In the genomic region with DNA sequence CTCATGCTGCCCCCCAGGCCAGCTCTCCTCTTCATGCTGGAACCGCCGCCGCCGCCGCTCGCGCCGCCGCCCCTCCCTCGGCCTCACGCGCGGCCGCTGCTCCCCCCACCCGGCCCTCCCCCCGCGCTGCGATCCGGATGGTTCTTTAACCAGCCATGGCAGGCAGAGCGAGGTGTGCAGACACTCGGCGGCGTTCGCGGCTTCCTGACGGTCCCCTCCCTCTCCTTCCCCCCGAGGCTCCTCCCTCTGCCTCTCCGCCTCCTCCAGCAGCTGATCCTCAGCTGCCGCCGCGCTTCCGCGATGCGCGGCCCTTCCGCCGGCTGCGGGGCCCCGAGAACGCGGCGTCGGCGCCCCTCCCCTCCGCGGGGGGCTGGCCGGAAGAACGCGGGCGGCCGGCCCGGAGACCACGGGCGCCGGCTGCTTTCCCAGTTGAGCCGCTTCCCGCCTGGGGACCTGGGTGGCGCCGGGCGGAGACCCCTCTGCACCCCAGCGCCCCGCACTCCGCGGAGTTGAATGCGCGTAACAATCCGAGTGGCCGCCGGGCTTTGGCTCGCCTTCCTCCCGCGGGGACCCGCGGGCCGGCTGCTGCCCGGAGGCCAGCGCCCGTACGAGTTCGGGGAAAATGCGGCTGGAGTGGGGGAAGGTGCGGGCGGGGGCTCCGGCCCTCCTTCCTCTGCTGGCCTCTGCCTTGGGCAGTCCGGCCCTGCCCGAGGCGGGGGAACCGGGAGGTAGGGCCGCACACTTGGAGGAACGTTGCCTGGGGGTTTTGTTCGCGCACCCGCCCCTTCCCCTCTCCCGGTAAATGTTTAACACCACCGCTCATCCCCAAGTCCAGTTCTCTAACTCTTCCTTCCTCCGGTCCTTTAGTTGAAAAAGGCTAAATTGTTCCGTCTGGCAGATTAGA, we compare ENCODE assay signal across 8 cellular contexts. TPM values are rescaled to one million over a fixed set of nuclear protein-coding genes. Genes with fewer than 3 reads are reported as not detected.
DNase-seq lines count a peak whose midpoint lies in the region; ATAC-seq and TF ChIP-seq lines count a peak whose summit lies in the region.

A gene with protein sequence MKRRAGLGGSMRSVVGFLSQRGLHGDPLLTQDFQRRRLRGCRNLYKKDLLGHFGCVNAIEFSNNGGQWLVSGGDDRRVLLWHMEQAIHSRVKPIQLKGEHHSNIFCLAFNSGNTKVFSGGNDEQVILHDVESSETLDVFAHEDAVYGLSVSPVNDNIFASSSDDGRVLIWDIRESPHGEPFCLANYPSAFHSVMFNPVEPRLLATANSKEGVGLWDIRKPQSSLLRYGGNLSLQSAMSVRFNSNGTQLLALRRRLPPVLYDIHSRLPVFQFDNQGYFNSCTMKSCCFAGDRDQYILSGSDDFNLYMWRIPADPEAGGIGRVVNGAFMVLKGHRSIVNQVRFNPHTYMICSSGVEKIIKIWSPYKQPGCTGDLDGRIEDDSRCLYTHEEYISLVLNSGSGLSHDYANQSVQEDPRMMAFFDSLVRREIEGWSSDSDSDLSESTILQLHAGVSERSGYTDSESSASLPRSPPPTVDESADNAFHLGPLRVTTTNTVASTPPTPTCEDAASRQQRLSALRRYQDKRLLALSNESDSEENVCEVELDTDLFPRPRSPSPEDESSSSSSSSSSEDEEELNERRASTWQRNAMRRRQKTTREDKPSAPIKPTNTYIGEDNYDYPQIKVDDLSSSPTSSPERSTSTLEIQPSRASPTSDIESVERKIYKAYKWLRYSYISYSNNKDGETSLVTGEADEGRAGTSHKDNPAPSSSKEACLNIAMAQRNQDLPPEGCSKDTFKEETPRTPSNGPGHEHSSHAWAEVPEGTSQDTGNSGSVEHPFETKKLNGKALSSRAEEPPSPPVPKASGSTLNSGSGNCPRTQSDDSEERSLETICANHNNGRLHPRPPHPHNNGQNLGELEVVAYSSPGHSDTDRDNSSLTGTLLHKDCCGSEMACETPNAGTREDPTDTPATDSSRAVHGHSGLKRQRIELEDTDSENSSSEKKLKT (minus strand): TSS at position 176 of the 904 bp plus-strand sequence. CDS start 141 bp downstream, at position 35.

- CTCF ChIA-PET in CD8-positive, alpha-beta T cell (lab: Charles Lee), result interaction anchor here (1.2 to 2.6 kb wide), 5 partner anchors 17 to 88 kb away, joined by 3 to 10 read pairs (median 4); partner anchors contain the start of gene EXD2

- no peaks in the 10 kb centered on the region for H3K27me3 Mint-ChIP-seq in CD8-positive, alpha-beta T cell (ENCODE audit: low read depth)

- POLR2A ChIA-PET in CD8-positive, alpha-beta T cell (lab: Charles Lee), result interaction anchor here (0.6 to 3.5 kb wide), 4 partner anchors 22 to 323 kb away, joined by 3 to 28 read pairs (median 14); partner anchors contain the start of gene EXD2

- H3K4me3 ChIP-seq in CD8-positive, alpha-beta T cell (ENCODE audit: low read depth, low read length), result peak within 1 kb of the TSS; percentile 95

- no peaks in the 10 kb centered on the region for H3K36me3 ChIP-seq in CD8-positive, alpha-beta T cell (ENCODE audit: insufficient read depth, low read length)

- ATAC-seq in CD8-positive, alpha-beta T cell, result peak; percentile 91
- peak; percentile 83 for ATAC-seq in GM19467 (IDR thresholded peaks at IDR 0.05; ENCODE audit: unreplicated experiment)

- peak within 1 kb of the TSS; percentile 95 for H3K27ac Mint-ChIP-seq in CD8-positive, alpha-beta T cell

- H3K27me3 ChIP-seq in CD8-positive, alpha-beta T cell (ENCODE audit: insufficient read depth, low read length), result no peaks in the 10 kb centered on the region

- peaks cover 36% of the 10 kb centered on the region for H3K4me1 ChIP-seq in CD8-positive, alpha-beta T cell (ENCODE audit: insufficient read depth, low read length)

- peaks cover 33% of the 10 kb centered on the region for H3K4me1 Mint-ChIP-seq in CD8-positive, alpha-beta T cell (ENCODE audit: low read depth)

- H3K4me3 Mint-ChIP-seq in CD8-positive, alpha-beta T cell, result peak within 1 kb of the TSS; percentile 89

- H3K36me3 Mint-ChIP-seq in CD8-positive, alpha-beta T cell, result peaks cover 25% of the 10 kb centered on the region

- H3K9me3 ChIP-seq in CD8-positive, alpha-beta T cell (ENCODE audit: low read length), result no peaks in the 10 kb centered on the region

- no peak for TF ChIP-seq CTCF in CD8-positive, alpha-beta T cell (IDR thresholded peaks at IDR 0.05)

- H3K27ac ChIP-seq in CD8-positive, alpha-beta T cell (ENCODE audit: low read depth, low read length), result peak within 1 kb of the TSS; percentile 79

- DNase-seq in CD8-positive, alpha-beta T cell, result peak; percentile 87 to 96 (median 92)
- peak; percentile 82 for DNase-seq in HT-29 (ENCODE audit: low spot score)
- peak; percentile 88 for DNase-seq in NK-92 treated with Interleukin-12 subunit alpha and Interleukin-12 subunit beta, amount 100 ng/mL, for 24 hours (lab: John Stamatoyannopoulos, UW)
- DNase-seq in activated CD8-positive, alpha-beta memory T cell treated with anti-CD3 and anti-CD28 coated beads for 24 hours, result peak; percentile 92
- DNase-seq in effector CD4-positive, alpha-beta T cell, result peak; percentile 90
- peak; percentile 92 to 96 for DNase-seq in lung microvascular endothelial cell (ENCODE audit: low read depth in 2 of 2)
- peak; percentile 74 to 86 (median 86) for DNase-seq in stimulated activated CD4-positive, alpha-beta T cell treated with anti-CD3 and anti-CD28 coated beads, TNF-alpha, amount 100 ng/mL, for 4 hours (ENCODE audit: low read depth in 3 of 3)

- no peaks in the 10 kb centered on the region for H3K9me3 Mint-ChIP-seq in CD8-positive, alpha-beta T cell

- intact Hi-C loops in CD8-positive, alpha-beta T cell (cut with DNase I, micrococcal nuclease), result loop anchor here (1.0 to 5.0 kb wide), 8 partner anchors 38 to 1336 kb away; partner anchors contain the start of genes EXD2 (in 2 of the 2), RAD51B (in 2 of the 2), SRSF5 (in 2 of the 2) and SUSD6 (in 2 of the 2)

RNA-seq across cellular contexts. Expression of the gene that starts here (rescaled TPM):
- total RNA-seq in CD8-positive, alpha-beta T cell, result 10 to 100 TPM; 66.7 to 69.3 TPM
- total RNA-seq in HT-29 (2014; rRNA removed; shearing (Covaris generic)), result 5.3 and 7.8 TPM in 2 replicates
- total RNA-seq in lung microvascular endothelial cell, result 8.5 and 11.5 TPM in 2 replicates

Comparison
In these comparisons a context has a peak if more than half of its experiments do, and no peak if none do; other contexts are left out.
1. Peak in every context shown above with its lines: DNase-seq, ATAC-seq, H3K4me3 ChIP-seq and H3K27ac ChIP-seq.